ENCODE assay signal across 1 cellular context in the genomic region with DNA sequence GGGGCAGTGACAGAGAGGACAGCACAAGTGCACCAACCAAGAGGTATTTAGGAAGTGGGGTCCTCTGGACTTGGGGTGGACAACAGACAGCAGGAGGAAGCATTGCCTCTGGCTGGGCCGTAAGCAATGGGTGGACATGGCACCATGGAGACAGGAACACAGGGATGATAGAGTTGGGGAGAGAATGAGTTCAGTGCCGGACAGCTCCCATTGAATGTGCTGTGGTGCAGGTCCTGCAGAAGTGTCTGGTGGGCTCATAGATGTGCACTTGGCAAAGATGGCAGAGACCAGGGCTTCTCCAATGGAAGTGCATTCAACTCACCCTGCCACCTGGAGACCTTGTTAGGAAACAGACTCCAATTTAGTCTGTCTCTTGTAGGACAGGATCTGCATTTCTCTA.
TF ChIP-seq lines count a peak whose summit lies in the region.

No MANE protein-coding gene starts in this region.

TF ChIP-seq in SK-N-SH treated with all-trans-retinoic acid at 6 μM for 48 hours, 23 proteins besides CTCF, POLR2A, EP300 and RAD21 (continued from another document):
- TF ChIP-seq ARNTL (CRISPR knock-in tag; IDR thresholded peaks at IDR 0.05; ENCODE audit: borderline replicate concordance, low read depth) (no peak), CSDC2 (CRISPR knock-in tag; IDR thresholded peaks at IDR 0.05) (no peak), ZC3H10 (CRISPR knock-in tag; IDR thresholded peaks at IDR 0.05) (no peak), OSR1 (CRISPR knock-in tag; IDR thresholded peaks at IDR 0.05) (no peak), PPARA (CRISPR knock-in tag; IDR thresholded peaks at IDR 0.05; ENCODE audit: borderline replicate concordance) (no peak), TOX (CRISPR knock-in tag; IDR thresholded peaks at IDR 0.05; ENCODE audit: borderline replicate concordance) (no peak)
- TF ChIP-seq, protein P1, sequence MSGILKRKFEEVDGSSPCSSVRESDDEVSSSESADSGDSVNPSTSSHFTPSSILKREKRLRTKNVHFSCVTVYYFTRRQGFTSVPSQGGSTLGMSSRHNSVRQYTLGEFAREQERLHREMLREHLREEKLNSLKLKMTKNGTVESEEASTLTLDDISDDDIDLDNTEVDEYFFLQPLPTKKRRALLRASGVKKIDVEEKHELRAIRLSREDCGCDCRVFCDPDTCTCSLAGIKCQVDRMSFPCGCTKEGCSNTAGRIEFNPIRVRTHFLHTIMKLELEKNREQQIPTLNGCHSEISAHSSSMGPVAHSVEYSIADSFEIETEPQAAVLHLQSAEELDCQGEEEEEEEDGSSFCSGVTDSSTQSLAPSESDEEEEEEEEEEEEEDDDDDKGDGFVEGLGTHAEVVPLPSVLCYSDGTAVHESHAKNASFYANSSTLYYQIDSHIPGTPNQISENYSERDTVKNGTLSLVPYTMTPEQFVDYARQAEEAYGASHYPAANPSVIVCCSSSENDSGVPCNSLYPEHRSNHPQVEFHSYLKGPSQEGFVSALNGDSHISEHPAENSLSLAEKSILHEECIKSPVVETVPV (CRISPR knock-in tag; IDR thresholded peaks at IDR 0.05) = no peak
